In genomic region chr14:34059925-34060746, GRCh38 we compare ENCODE assay signal across 8 cellular contexts.
DNase-seq lines count a peak whose midpoint lies in the region; ATAC-seq and TF ChIP-seq lines count a peak whose summit lies in the region.

No MANE protein-coding gene starts in this region.

- H3K9me3 ChIP-seq in naive thymus-derived CD4-positive, alpha-beta T cell (ENCODE audit: control insufficient read depth in 2 of 3, low read length in 3 of 3) = no peaks in the 10 kb centered on the region

- no peak overlapping the region for H3K27ac ChIP-seq in naive thymus-derived CD4-positive, alpha-beta T cell (ENCODE audit: low read depth, low read length)

- DNase-seq in AG08396 (ENCODE audit: low spot score) = peak; percentile 92
- peak; percentile 80 for DNase-seq in NCI-H774 (lab: John Stamatoyannopoulos, UW)
- peak; percentile 41 for DNase-seq in activated T-helper 1 cell treated with Interleukin-2 at 50 U/mL for 16 hours (ENCODE audit: low read depth)
- DNase-seq in fibroblast of the aortic adventitia (ENCODE audit: low read depth) = peak; percentile 57
- peak in 4 of 9 donors; percentile 5 to 77 (median 22) for DNase-seq in naive thymus-derived CD4-positive, alpha-beta T cell

- intact Hi-C loops in naive thymus-derived CD4-positive, alpha-beta T cell (cut with micrococcal nuclease) = loop anchor here in 1 of 2 donors (1.0 to 10.0 kb wide), 4 partner anchors 32 to 405 kb away; partner anchors contain the start of genes EGLN3 and SPTSSA

- peaks cover 0 to 51% (median 7%) of the 10 kb centered on the region in 7 donors for H3K4me1 Mint-ChIP-seq in naive thymus-derived CD4-positive, alpha-beta T cell
- H3K4me1 Mint-ChIP-seq in stimulated activated naive CD8-positive, alpha-beta T cell treated with anti-CD3 and anti-CD28 coated beads, Interleukin-15, Interleukin-2, amounts not matched to agents 100 ng/mL and 50 ng/mL, for 24 hours (ENCODE audit: low read depth) = peaks cover 13% of the 10 kb centered on the region

- CTCF ChIA-PET in naive thymus-derived CD4-positive, alpha-beta T cell (lab: Charles Lee) = no interaction called here

- peaks cover 0 to 11% (median 0%) of the 10 kb centered on the region in 5 donors for H3K36me3 Mint-ChIP-seq in naive thymus-derived CD4-positive, alpha-beta T cell
- no peaks in the 10 kb centered on the region for H3K36me3 Mint-ChIP-seq in stimulated activated naive CD8-positive, alpha-beta T cell treated with anti-CD3 and anti-CD28 coated beads, Interleukin-15, Interleukin-2, amounts not matched to agents 100 ng/mL and 50 ng/mL, for 24 hours (ENCODE audit: low read depth)

- peak overlapping the region in 1 of 9 donors; percentile 92 for H3K27ac Mint-ChIP-seq in naive thymus-derived CD4-positive, alpha-beta T cell
- peak overlapping the region; percentile 89 for H3K27ac Mint-ChIP-seq in stimulated activated naive CD8-positive, alpha-beta T cell treated with anti-CD3 and anti-CD28 coated beads, Interleukin-15, Interleukin-2, amounts not matched to agents 100 ng/mL and 50 ng/mL, for 24 hours

- H3K4me1 ChIP-seq in naive thymus-derived CD4-positive, alpha-beta T cell (ENCODE audit: control insufficient read depth in 2 of 2, insufficient read depth in 2 of 2, low read length in 2 of 2) = no peaks in the 10 kb centered on the region

- H3K4me3 ChIP-seq in fibroblast of the aortic adventitia (ENCODE audit: low read depth, low read length) = peak overlapping the region; percentile 66
- peak overlapping the region; percentile 37 for H3K4me3 ChIP-seq in naive thymus-derived CD4-positive, alpha-beta T cell (ENCODE audit: low read length)

- peaks cover 0 to 2% (median 0%) of the 10 kb centered on the region in 11 donors for H3K9me3 Mint-ChIP-seq in naive thymus-derived CD4-positive, alpha-beta T cell
- no peaks in the 10 kb centered on the region for H3K9me3 Mint-ChIP-seq in stimulated activated naive CD8-positive, alpha-beta T cell treated with anti-CD3 and anti-CD28 coated beads, Interleukin-15, Interleukin-2, amounts not matched to agents 100 ng/mL and 50 ng/mL, for 24 hours

- H3K36me3 ChIP-seq in naive thymus-derived CD4-positive, alpha-beta T cell (ENCODE audit: control insufficient read depth in 2 of 3, insufficient read depth in 3 of 3, low read length in 3 of 3) = no peaks in the 10 kb centered on the region

- H3K27me3 ChIP-seq in naive thymus-derived CD4-positive, alpha-beta T cell (ENCODE audit: control insufficient read depth in 2 of 2, insufficient read depth in 2 of 2, low read length in 2 of 2) = no peaks in the 10 kb centered on the region

- H3K27me3 Mint-ChIP-seq in naive thymus-derived CD4-positive, alpha-beta T cell = peaks cover 9 to 15% (median 13%) of the 10 kb centered on the region in 5 donors
- H3K27me3 Mint-ChIP-seq in stimulated activated naive CD8-positive, alpha-beta T cell treated with anti-CD3 and anti-CD28 coated beads, Interleukin-15, Interleukin-2, amounts not matched to agents 100 ng/mL and 50 ng/mL, for 24 hours = peaks cover 32% of the 10 kb centered on the region

- TF ChIP-seq CTCF in fibroblast of the aortic adventitia (IDR thresholded peaks at IDR 0.05; ENCODE audit: insufficient read depth, low read length) = peak; percentile 16

- peak; percentile 80 for ATAC-seq in GM18858 (IDR thresholded peaks at IDR 0.05; ENCODE audit: unreplicated experiment)
- peak; percentile 61 for ATAC-seq in HG03025 (IDR thresholded peaks at IDR 0.05; ENCODE audit: low FRiP score, unreplicated experiment)
- ATAC-seq in naive thymus-derived CD4-positive, alpha-beta T cell = peak; percentile 95

- POLR2A ChIA-PET in naive thymus-derived CD4-positive, alpha-beta T cell (lab: Charles Lee) = no interaction called here

- H3K4me3 Mint-ChIP-seq in naive thymus-derived CD4-positive, alpha-beta T cell = peak overlapping the region; percentile 77 to 90 (median 82)
- peak overlapping the region; percentile 82 for H3K4me3 Mint-ChIP-seq in stimulated activated naive CD8-positive, alpha-beta T cell treated with anti-CD3 and anti-CD28 coated beads, Interleukin-15, Interleukin-2, amounts not matched to agents 100 ng/mL and 50 ng/mL, for 24 hours
